In genomic region chr12:15882055-15882971, GRCh38 we compare ENCODE assay signal across 8 cellular contexts. TPM values are rescaled to one million over a fixed set of nuclear protein-coding genes. Genes with fewer than 3 reads are reported as not detected.
DNase-seq lines count a peak whose midpoint lies in the region; TF ChIP-seq lines count a peak whose summit lies in the region.

A gene with protein sequence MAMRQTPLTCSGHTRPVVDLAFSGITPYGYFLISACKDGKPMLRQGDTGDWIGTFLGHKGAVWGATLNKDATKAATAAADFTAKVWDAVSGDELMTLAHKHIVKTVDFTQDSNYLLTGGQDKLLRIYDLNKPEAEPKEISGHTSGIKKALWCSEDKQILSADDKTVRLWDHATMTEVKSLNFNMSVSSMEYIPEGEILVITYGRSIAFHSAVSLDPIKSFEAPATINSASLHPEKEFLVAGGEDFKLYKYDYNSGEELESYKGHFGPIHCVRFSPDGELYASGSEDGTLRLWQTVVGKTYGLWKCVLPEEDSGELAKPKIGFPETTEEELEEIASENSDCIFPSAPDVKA (plus strand): TSS chr12:15882387. CDS start chr12:15882708, 321 bp downstream.

- DNase-seq in HAP-1 (ENCODE audit: low spot score in 2 of 2) = peak; percentile 94 to 95
- peak; percentile 97 for DNase-seq in MM.1S
- peak; percentile 92 for DNase-seq in SIG-M5 (lab: John Stamatoyannopoulos, UW)
- DNase-seq in activated gamma-delta T cell (lab: John Stamatoyannopoulos, UW) = peak; percentile 82
- DNase-seq in fibroblast of the conjunctiva (ENCODE audit: low read depth) = peak; percentile 92
- DNase-seq in stomach = peak; percentile 98

- peak within 1 kb of the TSS; percentile 95 for H3K27ac ChIP-seq in MM.1S (ENCODE audit: low read length)
- peak within 1 kb of the TSS; percentile 99 for H3K27ac ChIP-seq in neural cell (ENCODE audit: low read length)
- peak within 1 kb of the TSS; percentile 96 to 98 (median 97) for H3K27ac ChIP-seq in stomach

- intact Hi-C loops in stomach (cut with DNase I; ENCODE audit: low total_unique reads) = no loop called here

- H4K20me1 ChIP-seq in MM.1S (ENCODE audit: insufficient read depth, low read length) (peaks cover 15% of the 10 kb centered on the region; the same call in 1 of the 2 replicates), neural cell (ENCODE audit: insufficient read depth) (no peaks in the 10 kb centered on the region)

- H3K36me3 ChIP-seq in ES-I3 (ENCODE audit: insufficient read depth, low read length) (no peaks in the 10 kb centered on the region), HAP-1 (replicated peaks) (peaks cover 19% of the 10 kb centered on the region), MM.1S (replicated peaks; ENCODE audit: insufficient read depth, low read length) (no peaks in the 10 kb centered on the region), neural cell (ENCODE audit: insufficient read depth, low read length) (peaks cover 6% of the 10 kb centered on the region), stomach (peaks cover 0 to 12% (median 4%) of the 10 kb centered on the region in 4 donors)

- H3F3A ChIP-seq in MM.1S (ENCODE audit: insufficient read depth, low read length) (0 out of 2 replicates have a peak, but pooled peaks cover 6% of the 10 kb centered on the region), neural cell (ENCODE audit: insufficient read depth, low read length, poor library complexity, severe bottlenecking) (peaks cover 10% of the 10 kb centered on the region)

- H3K79me2 ChIP-seq in MM.1S (ENCODE audit: low read length) = peaks cover 50% of the 10 kb centered on the region
- H3K79me2 ChIP-seq in neural cell (replicated peaks; ENCODE audit: insufficient read depth, low read length) = peaks cover 49% of the 10 kb centered on the region

- H3K4me2 ChIP-seq in MM.1S (ENCODE audit: low read depth, low read length) (peak within 1 kb of the TSS; percentile 93), neural cell (ENCODE audit: low read length) (peak within 1 kb of the TSS; percentile 94)

- TF ChIP-seq POLR2A in stomach (IDR thresholded peaks at IDR 0.05) = peak in 2 of 4 donors; percentile 98

- peak within 1 kb of the TSS; percentile 87 for H3K4me3 ChIP-seq in HAP-1
- H3K4me3 ChIP-seq in MM.1S (ENCODE audit: low read length) = peak within 1 kb of the TSS; percentile 94
- peak within 1 kb of the TSS; percentile 92 for H3K4me3 ChIP-seq in neural cell (ENCODE audit: low read length)
- peak within 1 kb of the TSS; percentile 68 to 83 (median 77) for H3K4me3 ChIP-seq in stomach

- H3K9me2 ChIP-seq in MM.1S (replicated peaks; ENCODE audit: insufficient read depth, low read length) = no peaks in the 10 kb centered on the region
- no peaks in the 10 kb centered on the region for H3K9me2 ChIP-seq in neural cell (ENCODE audit: insufficient read depth, low read length)

- H3K9me3 ChIP-seq in ES-I3 (ENCODE audit: control insufficient read depth, insufficient read depth, low read length) = no peaks in the 10 kb centered on the region; the same call in 1 of the 2 replicates
- no peaks in the 10 kb centered on the region for H3K9me3 ChIP-seq in HAP-1
- no peaks in the 10 kb centered on the region for H3K9me3 ChIP-seq in MM.1S (replicated peaks; ENCODE audit: insufficient read depth, low read length)
- H3K9me3 ChIP-seq in neural cell (ENCODE audit: low read length) = no peaks in the 10 kb centered on the region
- H3K9me3 ChIP-seq in stomach = no peaks in the 10 kb centered on the region

- H2AFZ ChIP-seq in MM.1S (ENCODE audit: low read length) = peak within 1 kb of the TSS; percentile 93
- peak within 1 kb of the TSS; percentile 95 for H2AFZ ChIP-seq in neural cell (ENCODE audit: low read depth, low read length)

- H3K9ac ChIP-seq in ES-I3 (ENCODE audit: low read depth, low read length) (peak within 1 kb of the TSS; percentile 97), MM.1S (ENCODE audit: low read length) (peak within 1 kb of the TSS; percentile 96), neural cell (ENCODE audit: low read length) (peak within 1 kb of the TSS; percentile 99)

- no peak for TF ChIP-seq CTCF in MM.1S (IDR thresholded peaks at IDR 0.05; ENCODE audit: low read length)
- no peak for TF ChIP-seq CTCF in neural cell (IDR thresholded peaks at IDR 0.05; ENCODE audit: poor library complexity, severe bottlenecking)
- TF ChIP-seq CTCF in stomach (IDR thresholded peaks at IDR 0.05) = no peak

- TF ChIP-seq EP300 in neural cell (conservative IDR thresholded peaks at IDR 0.05; ENCODE audit: poor library complexity, severe bottlenecking) = peak; percentile 71
- TF ChIP-seq EP300 in stomach (IDR thresholded peaks at IDR 0.05) = peak; percentile 41

- TF ChIP-seq RAD21 in neural cell (conservative IDR thresholded peaks at IDR 0.05) = no peak

- no peaks in the 10 kb centered on the region for H3K27me3 ChIP-seq in HAP-1 (ENCODE audit: low read depth)
- no peaks in the 10 kb centered on the region for H3K27me3 ChIP-seq in MM.1S (replicated peaks; ENCODE audit: insufficient read depth, low read length)
- H3K27me3 ChIP-seq in neural cell (ENCODE audit: insufficient read depth, low read depth, low read length) = no peaks in the 10 kb centered on the region
- H3K27me3 ChIP-seq in stomach = no peaks in the 10 kb centered on the region

- WGBS in stomach, 5 donors = 0 to 1% (median 0%) methylated on average over 55 to 66 of the region's 66 CpGs

- in situ Hi-C loops in HAP-1 (cut with MboI; ENCODE audit: low sequenced_read_pairs) = loop anchor here (25.0 kb wide), 1 partner anchor 1095 kb away; no protein-coding TSS in a partner anchor

- H3K4me1 ChIP-seq in ES-I3 (ENCODE audit: insufficient read depth, low read length) (no peaks in the 10 kb centered on the region; the same call in 1 of the 2 replicates), HAP-1 (peaks cover 29% of the 10 kb centered on the region), MM.1S (ENCODE audit: low read length) (0 out of 2 replicates have a peak, but pooled peaks cover 16% of the 10 kb centered on the region), stomach (peaks cover 19 to 56% (median 42%) of the 10 kb centered on the region in 4 donors)

TF ChIP-seq in neural cell, 6 proteins besides CTCF, POLR2A, EP300 and RAD21:
- TF ChIP-seq SMC3 (conservative IDR thresholded peaks at IDR 0.05; ENCODE audit: poor library complexity) (peak; percentile 24), TAF1 (IDR thresholded peaks at IDR 0.05; ENCODE audit: low read depth) (peak; percentile 69), MXI1 (conservative IDR thresholded peaks at IDR 0.05; ENCODE audit: poor library complexity, severe bottlenecking) (peak; percentile 81), EZH2 (IDR thresholded peaks at IDR 0.05; ENCODE audit: borderline replicate concordance, insufficient read depth, low read length, poor library complexity, severe bottlenecking) (no peak), POLR2AphosphoS5 (IDR thresholded peaks at IDR 0.05) (peak; percentile 99)
- TF ChIP-seq, protein P1, sequence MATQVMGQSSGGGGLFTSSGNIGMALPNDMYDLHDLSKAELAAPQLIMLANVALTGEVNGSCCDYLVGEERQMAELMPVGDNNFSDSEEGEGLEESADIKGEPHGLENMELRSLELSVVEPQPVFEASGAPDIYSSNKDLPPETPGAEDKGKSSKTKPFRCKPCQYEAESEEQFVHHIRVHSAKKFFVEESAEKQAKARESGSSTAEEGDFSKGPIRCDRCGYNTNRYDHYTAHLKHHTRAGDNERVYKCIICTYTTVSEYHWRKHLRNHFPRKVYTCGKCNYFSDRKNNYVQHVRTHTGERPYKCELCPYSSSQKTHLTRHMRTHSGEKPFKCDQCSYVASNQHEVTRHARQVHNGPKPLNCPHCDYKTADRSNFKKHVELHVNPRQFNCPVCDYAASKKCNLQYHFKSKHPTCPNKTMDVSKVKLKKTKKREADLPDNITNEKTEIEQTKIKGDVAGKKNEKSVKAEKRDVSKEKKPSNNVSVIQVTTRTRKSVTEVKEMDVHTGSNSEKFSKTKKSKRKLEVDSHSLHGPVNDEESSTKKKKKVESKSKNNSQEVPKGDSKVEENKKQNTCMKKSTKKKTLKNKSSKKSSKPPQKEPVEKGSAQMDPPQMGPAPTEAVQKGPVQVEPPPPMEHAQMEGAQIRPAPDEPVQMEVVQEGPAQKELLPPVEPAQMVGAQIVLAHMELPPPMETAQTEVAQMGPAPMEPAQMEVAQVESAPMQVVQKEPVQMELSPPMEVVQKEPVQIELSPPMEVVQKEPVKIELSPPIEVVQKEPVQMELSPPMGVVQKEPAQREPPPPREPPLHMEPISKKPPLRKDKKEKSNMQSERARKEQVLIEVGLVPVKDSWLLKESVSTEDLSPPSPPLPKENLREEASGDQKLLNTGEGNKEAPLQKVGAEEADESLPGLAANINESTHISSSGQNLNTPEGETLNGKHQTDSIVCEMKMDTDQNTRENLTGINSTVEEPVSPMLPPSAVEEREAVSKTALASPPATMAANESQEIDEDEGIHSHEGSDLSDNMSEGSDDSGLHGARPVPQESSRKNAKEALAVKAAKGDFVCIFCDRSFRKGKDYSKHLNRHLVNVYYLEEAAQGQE (IDR thresholded peaks at IDR 0.05; ENCODE audit: borderline replicate concordance) = peak; percentile 76
TF ChIP-seq in neural cell: peak in this region for 5.

RNA-seq across cellular contexts. Expression of the gene that starts here (rescaled TPM):
- polyA plus RNA-seq in neural cell (172 and 213 TPM in 2 replicates), stomach (100 to 1,000 TPM in 1 of 3 donors, 10 to 100 TPM in 2; 69.1 to 103 (median 93.7) TPM)
- 118 and 138 TPM in 2 replicates for polyA minus RNA-seq in neural cell
- 100 to 1,000 TPM in 2 of 5 donors, 10 to 100 TPM in 3; 20.9 to 197 (median 72.7) TPM for total RNA-seq in stomach

Comparison
In these comparisons a context has a peak if more than half of its experiments do, and no peak if none do; other contexts are left out.
1. Peak in every context shown above with its lines: DNase-seq, H3K4me3 ChIP-seq and H3K27ac ChIP-seq.